Comparison of ENCODE assay signal across 31 cellular contexts in the genomic region with DNA sequence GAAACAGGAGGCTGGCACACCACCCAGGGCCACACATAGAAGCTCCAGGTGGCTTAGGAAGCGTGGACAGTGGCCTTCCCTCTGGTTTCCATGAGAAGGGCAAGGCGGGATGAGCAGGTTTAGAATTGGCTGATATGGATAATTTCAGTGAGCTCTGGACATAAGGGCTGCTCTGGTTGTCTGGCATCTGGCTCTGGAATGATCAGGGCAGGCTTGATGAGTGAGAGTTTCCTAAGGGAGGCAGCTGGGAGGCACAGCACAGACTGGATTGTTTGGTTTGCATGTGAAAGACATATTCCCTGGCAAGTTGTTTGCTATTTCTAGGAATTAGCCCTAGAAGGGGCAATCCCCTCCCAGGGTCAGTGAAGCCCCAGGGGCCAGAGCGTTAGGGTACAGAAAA.
"Had no signal": no experiment of that assay in that cellular context is flagged by ENCODE, and none has a peak within 500 bp of the region (broad histone marks: within the 10 kb centered on the region; RNA-seq: fewer than 3 reads in every experiment).

No MANE protein-coding gene starts in this region.

- H3K27me3 ChIP-seq: ascending aorta, colonic mucosa had no signal

- DNase-seq: activated CD4-positive, alpha-beta T cell treated with anti-CD3 and anti-CD28 coated beads for 1 hour; activated CD4-positive, alpha-beta T cell treated with anti-CD3 and anti-CD28 coated beads for 48 hours; activated CD4-positive, CD25-positive, alpha-beta regulatory T cell; activated CD8-positive, alpha-beta T cell treated with anti-CD3 and anti-CD28 coated beads for 36 hours; activated effector memory CD4-positive, alpha-beta T cell treated with anti-CD3 and anti-CD28 coated beads, Interleukin-2, amount 50 U/mL, for 16 hours; activated naive CD4-positive, alpha-beta T cell; activated naive CD4-positive, alpha-beta T cell treated with anti-CD3 and anti-CD28 coated beads, Interleukin-2, amount 50 U/mL, for 16 hours; activated naive CD8-positive, alpha-beta T cell treated with anti-CD3 and anti-CD28 coated beads for 36 hours; activated T-cell treated with anti-CD3 and anti-CD28 coated beads, Interleukin-2, amount 50 U/mL, for 1 hour; activated T-cell treated with anti-CD3 and anti-CD28 coated beads, Interleukin-2, amount 50 U/mL, for 72 hours; amniotic stem cell; colonic mucosa; NCI-H1105 treated with DMSO at 0.1 percent for 48 hours; NCI-H1436; NCI-H187; NCI-H2029 treated with DMSO at 0.1 percent for 48 hours; NCI-H2107; NCI-H226; NCI-H446 treated with DMSO at 0.1 percent for 48 hours; NCI-H526 treated with DMSO at 0.1 percent for 48 hours; PC-9; SW 1271; T-helper 1 cell; T-helper 2 cell; T-helper 9 cell had no signal

- H3K9me3 ChIP-seq: ascending aorta, colonic mucosa had no signal

- ATAC-seq: activated CD8-positive, alpha-beta T cell treated with anti-CD3 and anti-CD28 coated beads for 36 hours; activated T-cell treated with anti-CD3 and anti-CD28 coated beads, Interleukin-2, amount 50 U/mL, for 72 hours; activated T-helper 17 cell treated with anti-CD3 and anti-CD28 coated beads, Interleukin-2, amount 50 U/mL, for 72 hours; Right ventricle myocardium inferior had no signal

- H3K4me1 ChIP-seq: ascending aorta, colonic mucosa had no signal

- H3K36me3 ChIP-seq: ascending aorta, cardiac muscle cell, colonic mucosa had no signal

- H3K4me3 ChIP-seq: ascending aorta, cardiac muscle cell, colonic mucosa, PC-9 had no signal

- H3K27ac ChIP-seq: ascending aorta, cardiac muscle cell, colonic mucosa, PC-9, RWPE1, VCaP had no signal
